In the genomic region with DNA sequence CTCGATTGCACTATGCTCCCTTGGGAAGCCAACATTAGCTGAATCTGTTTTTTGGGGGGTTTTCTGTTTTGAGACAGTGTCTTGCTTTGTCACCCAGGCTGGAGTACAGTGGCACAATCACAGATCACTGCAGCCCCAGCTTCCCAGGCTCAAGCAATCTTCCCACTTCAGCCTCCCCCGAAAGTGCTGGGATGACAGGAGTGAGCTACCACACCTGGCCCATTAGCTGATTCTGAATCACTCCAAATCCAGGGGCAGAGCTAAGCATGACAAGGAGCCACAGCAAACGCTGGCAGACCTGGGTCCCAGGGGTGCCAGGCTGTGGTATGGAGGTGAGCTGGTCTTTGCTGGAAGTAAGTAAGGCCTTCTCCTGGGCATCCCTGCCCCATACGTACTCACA, we compare ENCODE assay signal across 26 cellular contexts. TPM values are rescaled to one million over a fixed set of nuclear protein-coding genes. Genes with fewer than 3 reads are reported as not detected.
DNase-seq lines count a peak whose midpoint lies in the region; ATAC-seq, FAIRE-seq and TF ChIP-seq lines count a peak whose summit lies in the region.
"Had no signal": no experiment of that assay in that cellular context is flagged by ENCODE, and none has a peak within 500 bp of the region (broad histone marks: within the 10 kb centered on the region; RNA-seq: fewer than 3 reads in every experiment).

No MANE protein-coding gene starts in this region.

- no peak for FAIRE-seq in kidney (lab: Jason Lieb, UNC)
- FAIRE-seq: A549, GM12892, GM19239, H1 had no signal

- H2AFZ ChIP-seq in osteoblast (ENCODE audit: low read length): no peak overlapping the region
- H2AFZ ChIP-seq: GM23248 had no signal

- no peak for TF ChIP-seq CTCF in kidney (IDR thresholded peaks at IDR 0.05; ENCODE audit: borderline replicate concordance, extremely low read depth, insufficient read depth)
- TF ChIP-seq CTCF in osteoblast (IDR thresholded peaks at IDR 0.05; ENCODE audit: extremely low read depth, low read depth, low read length): no peak
- TF ChIP-seq CTCF in transverse colon (IDR thresholded peaks at IDR 0.05): no peak
- no peak for TF ChIP-seq CTCF in foreskin keratinocyte (conservative IDR thresholded peaks at IDR 0.05)

- TF ChIP-seq POLR2A in transverse colon (IDR thresholded peaks at IDR 0.05): no peak

- TF ChIP-seq EP300 in transverse colon (IDR thresholded peaks at IDR 0.05; ENCODE audit: low read depth): no peak

- H3K4me2 ChIP-seq in BLaER1 treated with 17β-estradiol and CSF1 and Interleukin-3, amounts not matched to agents 10 nM and 100 nM: peak overlapping the region in 10 of 11 experiments; percentile 21 to 67 (median 55); a peak in 19 of 22 replicates
- H3K4me2 ChIP-seq in osteoblast (ENCODE audit: insufficient read depth, low read length): no peak overlapping the region
- H3K4me2 ChIP-seq: A549 had no signal

- 86% methylated on average over 4 of the region's 4 CpGs; no CpG with 5 or more reads in 1 of the 2 donors for WGBS in transverse colon (ENCODE audit: low coverage in 1 of 2), 2 donors

- no peaks in the 10 kb centered on the region for H3K9me3 ChIP-seq in BLaER1 treated with 17β-estradiol and CSF1 and Interleukin-3, amounts not matched to agents 10 nM and 100 nM (replicated peaks in 1 of 11)
- H3K9me3 ChIP-seq in kidney (ENCODE audit: control insufficient read depth in 1 of 2, low read length in 2 of 2) (no peaks in the 10 kb centered on the region), osteoblast (ENCODE audit: low read depth, low read length) (no peaks in the 10 kb centered on the region), transverse colon (no peaks in the 10 kb centered on the region)
- H3K9me3 ChIP-seq: A549, BE2C had no signal

- in situ Hi-C loops in transverse colon (cut with MboI; ENCODE audit: low pct_ligation_motif_present in 1 of 4, low pct_unique_long_range_greater_than_20kb in 1 of 4, low sequenced_read_pairs in 3 of 4): no loop called here

- ATAC-seq in foreskin keratinocyte: no peak
- ATAC-seq: A549, HCT116 had no signal

- peak; percentile 18 for DNase-seq in kidney
- peak; percentile 9 for DNase-seq in osteoblast (ENCODE audit: insufficient read length, low spot score, missing footprints)
- DNase-seq in iPS-NIHi11 (ENCODE audit: low spot score): no peak
- DNase-seq in transverse colon: no peak
- no peak for DNase-seq in H7
- DNase-seq in foreskin keratinocyte: no peak
- DNase-seq: 8988T; ACHN; AML-193; BE2C; Calu3; CD4-positive, alpha-beta T cell; CD8-positive, alpha-beta memory T cell; COR-L47; DMS53; DMS79 treated with DMSO at 0.1 percent for 48 hours; GF-D8; GM23248; H9 had no signal

- peak overlapping the region in 1 of 11 experiments; percentile 25; a peak in 1 of 22 replicates for H3K9ac ChIP-seq in BLaER1 treated with 17β-estradiol and CSF1 and Interleukin-3, amounts not matched to agents 10 nM and 100 nM
- no peak overlapping the region for H3K9ac ChIP-seq in kidney (ENCODE audit: low read length in 2 of 2)
- H3K9ac ChIP-seq: GM23248 had no signal

- H3K4me3 ChIP-seq in BLaER1 treated with 17β-estradiol and CSF1 and Interleukin-3, amounts not matched to agents 10 nM and 100 nM: no peak overlapping the region
- no peak overlapping the region for H3K4me3 ChIP-seq in kidney (ENCODE audit: low read length in 2 of 2)
- H3K4me3 ChIP-seq in osteoblast (ENCODE audit: insufficient read depth, low read length): no peak overlapping the region
- H3K4me3 ChIP-seq in transverse colon: no peak overlapping the region
- H3K4me3 ChIP-seq in H7 (ENCODE audit: insufficient read depth, low read depth, low read length): no peak overlapping the region
- H3K4me3 ChIP-seq: A549, GM23248 had no signal

- intact Hi-C loops in kidney (cut with DNase I) (no loop called here), transverse colon (cut with DNase I; ENCODE audit: low total_unique reads) (no loop called here)

- H3K4me1 ChIP-seq in BLaER1 treated with 17β-estradiol and CSF1 and Interleukin-3, amounts not matched to agents 10 nM and 100 nM: peaks cover 22 to 77% (median 47%) of the 10 kb centered on the region in 10 experiments
- H3K4me1 ChIP-seq in kidney (ENCODE audit: control insufficient read depth in 1 of 2, insufficient read depth in 1 of 2, low read depth in 1 of 2, low read length in 2 of 2): no peaks in the 10 kb centered on the region
- H3K4me1 ChIP-seq in osteoblast (ENCODE audit: insufficient read depth, low read length): no peaks in the 10 kb centered on the region
- no peaks in the 10 kb centered on the region for H3K4me1 ChIP-seq in transverse colon
- no peaks in the 10 kb centered on the region for H3K4me1 ChIP-seq in foreskin keratinocyte
- H3K4me1 ChIP-seq: A549, BE2C had no signal

- peaks cover 9 to 88% (median 74%) of the 10 kb centered on the region in 11 experiments; a peak in 20 of 22 replicates for H3K36me3 ChIP-seq in BLaER1 treated with 17β-estradiol and CSF1 and Interleukin-3, amounts not matched to agents 10 nM and 100 nM
- H3K36me3 ChIP-seq in kidney (ENCODE audit: control insufficient read depth in 1 of 2, insufficient read depth in 2 of 2, low read length in 2 of 2) (no peaks in the 10 kb centered on the region), osteoblast (ENCODE audit: insufficient read depth, low read length) (no peaks in the 10 kb centered on the region), transverse colon (no peaks in the 10 kb centered on the region), H7 (replicated peaks; ENCODE audit: control insufficient read depth, insufficient read depth, low read length) (peaks cover 7% of the 10 kb centered on the region)
- H3K36me3 ChIP-seq: BE2C had no signal

- H3K27me3 ChIP-seq in BLaER1 treated with 17β-estradiol and CSF1 and Interleukin-3, amounts not matched to agents 10 nM and 100 nM: no peaks in the 10 kb centered on the region
- H3K27me3 ChIP-seq in osteoblast (ENCODE audit: insufficient read depth, low read length) (no peaks in the 10 kb centered on the region), transverse colon (no peaks in the 10 kb centered on the region), H7 (ENCODE audit: control insufficient read depth, insufficient read depth, low read length) (no peaks in the 10 kb centered on the region), foreskin keratinocyte (no peaks in the 10 kb centered on the region)
- H3K27me3 ChIP-seq: BE2C had no signal

- H3K79me2 ChIP-seq in osteoblast (ENCODE audit: insufficient read depth, low read length): no peaks in the 10 kb centered on the region

- peak overlapping the region in 5 of 11 experiments; percentile 4 to 24 (median 17); a peak in 4 of 22 replicates for H3K27ac ChIP-seq in BLaER1 treated with 17β-estradiol and CSF1 and Interleukin-3, amounts not matched to agents 10 nM and 100 nM
- no peak overlapping the region for H3K27ac ChIP-seq in kidney (ENCODE audit: low read depth in 2 of 2, low read length in 2 of 2)
- H3K27ac ChIP-seq in osteoblast (ENCODE audit: low read depth, low read length): no peak overlapping the region
- no peak overlapping the region for H3K27ac ChIP-seq in transverse colon
- H3K27ac ChIP-seq in foreskin keratinocyte: no peak overlapping the region
- H3K27ac ChIP-seq: A549, C4-2B, GM23248 had no signal

- peaks cover 0 to 40% (median 0%) of the 10 kb centered on the region in 11 experiments; a peak in 6 of 22 replicates for H4K20me1 ChIP-seq in BLaER1 treated with 17β-estradiol and CSF1 and Interleukin-3, amounts not matched to agents 10 nM and 100 nM
- peaks cover 4% of the 10 kb centered on the region for H4K20me1 ChIP-seq in osteoblast (ENCODE audit: insufficient read depth, low read length)

RNA-seq across cellular contexts. Expression of gene POC1A, which starts 18.9 kb away (rescaled TPM):
- 2.2 TPM for total RNA-seq in kidney
- 2.5 TPM for polyA plus RNA-seq in kidney (ENCODE audit: insufficient read depth, low read depth, low replicate concordance)
- total RNA-seq in osteoblast: 1.8 and 3.2 TPM in 2 replicates
- 1 to 10 TPM in 2 of 4 donors, under 1 TPM in 1, not detected in 1; 0.80 to 3.1 (median 2.2) TPM for total RNA-seq in transverse colon
- total RNA-seq in H7 (2014; rRNA removed; shearing (Covaris generic)): 25.1 and 26.4 TPM in 2 replicates
- total RNA-seq in foreskin keratinocyte: 21.9 and 26.6 TPM in 2 replicates
- 29.6 and 36.5 TPM in 2 replicates for polyA plus RNA-seq in foreskin keratinocyte

Comparison
In these comparisons a context has a peak if more than half of its experiments do, and no peak if none do; other contexts are left out.
1. DNase-seq: peak in kidney (single experiment) and osteoblast (single experiment); none in iPS-NIHi11 (single experiment), transverse colon (single experiment), H7 (single experiment) and foreskin keratinocyte (0 of 2).